In the genomic region with DNA sequence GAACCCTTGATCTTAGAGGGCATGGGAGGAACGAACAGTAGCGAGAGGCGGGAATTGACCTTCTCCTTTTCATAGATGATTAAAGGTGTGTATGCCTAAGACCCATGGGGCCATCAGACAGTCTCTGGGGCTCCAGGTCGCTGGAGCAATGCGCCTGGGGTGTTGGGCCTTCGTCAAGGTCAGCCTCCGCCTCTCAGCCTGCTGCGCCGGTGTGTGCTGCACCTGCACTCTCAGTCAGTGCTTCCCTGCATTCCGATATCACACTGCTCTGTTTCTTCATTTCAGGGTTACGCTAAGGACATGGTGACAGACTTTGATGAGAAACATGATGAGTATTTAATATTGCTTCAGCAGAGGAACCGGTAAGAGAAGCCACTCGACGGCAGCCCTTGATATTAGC, we compare ENCODE assay signal across 26 cellular contexts.
"Had no signal": no experiment of that assay in that cellular context is flagged by ENCODE, and none has a peak within 500 bp of the region (broad histone marks: within the 10 kb centered on the region; RNA-seq: fewer than 3 reads in every experiment).

No MANE protein-coding gene starts in this region.

- H3K4me1 ChIP-seq: gastrocnemius medialis, sigmoid colon, upper lobe of left lung had no signal

- H3K9me3 ChIP-seq: gastrocnemius medialis, sigmoid colon, thoracic aorta, upper lobe of left lung had no signal

- ATAC-seq: activated CD4-positive, alpha-beta T cell treated with anti-CD3 and anti-CD28 coated beads for 36 hours; activated CD8-positive, alpha-beta memory T cell treated with anti-CD3 and anti-CD28 coated beads, Interleukin-2, amount 10 ng/mL, durations not matched to agents 7 days and 5 days; activated CD8-positive, alpha-beta T cell treated with anti-CD3 and anti-CD28 coated beads, Interleukin-2, amount 10 ng/mL, durations not matched to agents 7 days and 5 days; activated naive CD8-positive, alpha-beta T cell treated with anti-CD3 and anti-CD28 coated beads, Interleukin-2, amount 50 U/mL, for 24 hours; effector memory CD8-positive, alpha-beta T cell; gastrocnemius medialis; left lobe of liver; stimulated activated effector memory CD8-positive, alpha-beta T cell treated with anti-CD3 and anti-CD28 coated beads, Interleukin-12 subunit alpha, Interleukin-12 subunit beta, amount 100 ng/mL, for 72 hours had no signal

- H3K4me3 ChIP-seq: gastrocnemius medialis, sigmoid colon, thoracic aorta, upper lobe of left lung had no signal

- H3K4me3 Mint-ChIP-seq: activated CD4-positive, alpha-beta T cell treated with anti-CD3 and anti-CD28 coated beads for 36 hours; activated CD8-positive, alpha-beta memory T cell treated with anti-CD3 and anti-CD28 coated beads, Interleukin-2, amount 10 ng/mL, durations not matched to agents 7 days and 5 days; activated CD8-positive, alpha-beta T cell treated with anti-CD3 and anti-CD28 coated beads, Interleukin-2, amount 10 ng/mL, durations not matched to agents 7 days and 5 days; activated naive CD4-positive, alpha-beta T cell treated with anti-CD3 and anti-CD28 coated beads, Interleukin-2, amount 50 U/mL, for 24 hours; activated naive CD8-positive, alpha-beta T cell treated with anti-CD3 and anti-CD28 coated beads, Interleukin-2, amount 50 U/mL, for 24 hours; effector memory CD8-positive, alpha-beta T cell; immature natural killer cell; naive B cell; stimulated activated effector memory CD8-positive, alpha-beta T cell treated with anti-CD3 and anti-CD28 coated beads, Interleukin-12 subunit alpha, Interleukin-12 subunit beta, amount 100 ng/mL, for 72 hours; stimulated activated naive CD8-positive, alpha-beta T cell treated with anti-CD3 and anti-CD28 coated beads, Interleukin-15, Interleukin-2, amounts not matched to agents 100 ng/mL and 50 ng/mL, for 24 hours; T-helper 2 cell treated with Interferon-gamma antibody and Interleukin-4, amounts not matched to agents 5 μg/mL and 100 μg/mL, for 36 hours had no signal

- H3K4me1 Mint-ChIP-seq: activated CD4-positive, alpha-beta T cell treated with anti-CD3 and anti-CD28 coated beads for 36 hours; activated CD8-positive, alpha-beta memory T cell treated with anti-CD3 and anti-CD28 coated beads, Interleukin-2, amount 10 ng/mL, durations not matched to agents 7 days and 5 days; activated naive CD4-positive, alpha-beta T cell treated with anti-CD3 and anti-CD28 coated beads, Interleukin-2, amount 50 U/mL, for 24 hours; activated naive CD8-positive, alpha-beta T cell treated with anti-CD3 and anti-CD28 coated beads, Interleukin-2, amount 50 U/mL, for 24 hours; immature natural killer cell; stimulated activated effector memory CD8-positive, alpha-beta T cell treated with anti-CD3 and anti-CD28 coated beads, Interleukin-12 subunit alpha, Interleukin-12 subunit beta, amount 100 ng/mL, for 72 hours had no signal

- H3K36me3 ChIP-seq: gastrocnemius medialis, thoracic aorta had no signal

- H3K9me3 Mint-ChIP-seq: activated naive CD4-positive, alpha-beta T cell treated with anti-CD3 and anti-CD28 coated beads, Interleukin-2, amount 50 U/mL, for 24 hours; activated naive CD8-positive, alpha-beta T cell treated with anti-CD3 and anti-CD28 coated beads, Interleukin-2, amount 50 U/mL, for 24 hours; effector memory CD8-positive, alpha-beta T cell; immature natural killer cell; stimulated activated effector memory CD8-positive, alpha-beta T cell treated with anti-CD3 and anti-CD28 coated beads, Interleukin-12 subunit alpha, Interleukin-12 subunit beta, amount 100 ng/mL, for 72 hours; stimulated activated naive CD8-positive, alpha-beta T cell treated with anti-CD3 and anti-CD28 coated beads, Interleukin-15, Interleukin-2, amounts not matched to agents 100 ng/mL and 50 ng/mL, for 24 hours had no signal

- H3K27me3 ChIP-seq: gastrocnemius medialis, sigmoid colon, upper lobe of left lung had no signal

- H3K27me3 Mint-ChIP-seq: activated CD4-positive, alpha-beta T cell treated with anti-CD3 and anti-CD28 coated beads for 36 hours; activated CD8-positive, alpha-beta memory T cell treated with anti-CD3 and anti-CD28 coated beads, Interleukin-2, amount 10 ng/mL, durations not matched to agents 7 days and 5 days; activated naive CD4-positive, alpha-beta T cell treated with anti-CD3 and anti-CD28 coated beads, Interleukin-2, amount 50 U/mL, for 24 hours; activated naive CD8-positive, alpha-beta T cell treated with anti-CD3 and anti-CD28 coated beads, Interleukin-2, amount 50 U/mL, for 24 hours; effector memory CD8-positive, alpha-beta T cell; naive B cell; stimulated activated naive CD8-positive, alpha-beta T cell treated with anti-CD3 and anti-CD28 coated beads, Interleukin-15, Interleukin-2, amounts not matched to agents 100 ng/mL and 50 ng/mL, for 24 hours had no signal

- FAIRE-seq: small intestine had no signal

- H3K27ac Mint-ChIP-seq: activated CD4-positive, alpha-beta T cell treated with anti-CD3 and anti-CD28 coated beads for 36 hours; activated CD8-positive, alpha-beta memory T cell treated with anti-CD3 and anti-CD28 coated beads, Interleukin-2, amount 10 ng/mL, durations not matched to agents 7 days and 5 days; activated CD8-positive, alpha-beta T cell treated with anti-CD3 and anti-CD28 coated beads, Interleukin-2, amount 10 ng/mL, durations not matched to agents 7 days and 5 days; activated naive CD4-positive, alpha-beta T cell treated with anti-CD3 and anti-CD28 coated beads, Interleukin-2, amount 50 U/mL, for 24 hours; activated naive CD8-positive, alpha-beta T cell treated with anti-CD3 and anti-CD28 coated beads, Interleukin-2, amount 50 U/mL, for 24 hours; activated T-helper 2 cell treated with anti-CD3 and anti-CD28 coated beads, Interferon-gamma antibody, Interleukin-2, Interleukin-4, amounts not matched to agents 10 μg/mL and 5 μg/mL and 100 μg/mL, durations not matched to agents 14 hours and 24 hours and 36 hours; effector memory CD8-positive, alpha-beta T cell; immature natural killer cell; stimulated activated effector memory CD8-positive, alpha-beta T cell treated with anti-CD3 and anti-CD28 coated beads, Interleukin-12 subunit alpha, Interleukin-12 subunit beta, amount 100 ng/mL, for 72 hours; stimulated activated naive CD8-positive, alpha-beta T cell treated with anti-CD3 and anti-CD28 coated beads, Interleukin-15, Interleukin-2, amounts not matched to agents 100 ng/mL and 50 ng/mL, for 24 hours had no signal

- DNase-seq: activated CD4-positive, alpha-beta T cell treated with anti-CD3 and anti-CD28 coated beads for 36 hours; activated CD4-positive, CD25-positive, alpha-beta regulatory T cell; activated CD8-positive, alpha-beta memory T cell treated with anti-CD3 and anti-CD28 coated beads, Interleukin-2, amount 10 ng/mL, durations not matched to agents 7 days and 5 days; activated CD8-positive, alpha-beta T cell treated with anti-CD3 and anti-CD28 coated beads, Interleukin-2, amount 10 ng/mL, durations not matched to agents 7 days and 5 days; activated naive CD8-positive, alpha-beta T cell treated with anti-CD3 and anti-CD28 coated beads, Interleukin-2, amount 50 U/mL, for 24 hours; activated T-cell treated with anti-CD3 and anti-CD28 coated beads, Interleukin-2, amount 50 U/mL, for 48 hours; cortex of kidney; effector memory CD8-positive, alpha-beta T cell; erythroblast; gastrocnemius medialis; hypothalamus; immature natural killer cell; naive B cell; occipital lobe; sigmoid colon; small intestine; stimulated activated CD4-positive, alpha-beta T cell treated with anti-CD3 and anti-CD28 coated beads, Interleukin-4, amount 100 ng/mL, for 24 hours; T-helper 1 cell had no signal

- H3K27ac ChIP-seq: gastrocnemius medialis, sigmoid colon, thoracic aorta, upper lobe of left lung had no signal

- H3K36me3 Mint-ChIP-seq: activated CD8-positive, alpha-beta memory T cell treated with anti-CD3 and anti-CD28 coated beads, Interleukin-2, amount 10 ng/mL, durations not matched to agents 7 days and 5 days; stimulated activated effector memory CD8-positive, alpha-beta T cell treated with anti-CD3 and anti-CD28 coated beads, Interleukin-12 subunit alpha, Interleukin-12 subunit beta, amount 100 ng/mL, for 72 hours had no signal
